8 cellular contexts compared by ENCODE assay signal in the genomic region with DNA sequence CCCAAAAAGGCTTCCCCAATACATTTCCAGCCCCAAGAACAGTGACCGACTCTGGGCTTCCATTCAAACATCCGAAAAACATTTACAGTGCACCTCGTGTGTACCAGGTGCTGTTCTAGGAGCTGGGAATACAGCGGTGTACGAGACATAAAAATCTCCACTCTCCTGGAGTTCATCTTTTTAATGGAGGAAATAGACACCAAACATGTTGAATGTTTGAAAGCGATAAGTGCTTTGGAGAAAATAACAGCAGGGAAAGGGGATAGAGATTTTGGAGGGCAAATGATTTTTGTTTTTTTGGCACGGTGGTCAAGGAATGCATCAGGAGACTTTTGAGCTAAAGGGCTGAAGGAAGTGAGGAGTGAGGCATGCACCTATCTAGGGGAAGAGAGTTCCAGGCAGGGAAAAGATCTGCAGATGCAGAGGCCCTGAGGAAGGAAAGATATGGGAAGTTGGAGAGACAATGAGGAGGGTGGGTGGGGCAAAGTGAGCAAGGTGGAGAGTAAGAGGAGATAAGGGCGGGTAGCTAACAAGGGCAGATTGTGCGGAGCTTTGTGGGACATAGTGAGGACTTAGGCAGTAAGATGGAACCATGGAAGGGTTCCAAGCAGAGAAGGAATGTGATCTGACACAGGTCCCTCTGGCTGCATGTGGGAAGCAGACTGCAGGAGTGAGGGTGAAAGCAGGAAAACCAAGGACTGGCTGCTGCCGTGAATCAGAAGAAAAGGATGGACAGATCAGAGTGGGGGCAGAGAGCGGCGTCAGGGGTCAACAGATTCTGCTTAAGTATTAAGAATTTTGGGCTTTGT. TPM values are rescaled to one million over a fixed set of nuclear protein-coding genes. Genes with fewer than 3 reads are reported as not detected.
DNase-seq lines count a peak whose midpoint lies in the region; ATAC-seq and TF ChIP-seq lines count a peak whose summit lies in the region.

No MANE protein-coding gene starts in this region.

- no peaks in the 10 kb centered on the region for H3K9me3 ChIP-seq in Panc1 (ENCODE audit: control insufficient read depth, insufficient read depth, low read depth, low read length)
- no peaks in the 10 kb centered on the region for H3K9me3 ChIP-seq in neutrophil

- POLR2A ChIA-PET in Panc1 (lab: Charles Lee), result interaction anchor here (0.5 to 6.8 kb wide), 39 partner anchors 9 to 1458 kb away, joined by 3 to 177 read pairs (median 5); a partner anchor contains a TSS

- DNase-seq in GM06990 (ENCODE audit: extremely low read depth, insufficient read length) (no peak), Panc1 (ENCODE audit: low read depth, low spot score) (no peak), epithelial cell of proximal tubule (ENCODE audit: low read depth) (no peak), AG20443 (ENCODE audit: low spot score) (no peak), NCI-H1105 treated with DMSO at 0.1 percent for 48 hours (lab: John Stamatoyannopoulos, UW) (no peak), dedifferentiated amniotic fluid mesenchymal stem cell (ENCODE audit: extremely low spot score) (no peak)

- in situ Hi-C loops in Panc1 (cut with HindIII; ENCODE audit: low pct_unique_long_range_greater_than_20kb, low sequenced_read_pairs), result loop anchor here (10.0 kb wide), 1 partner anchor 208 kb away; a partner anchor contains a TSS

- intact Hi-C loops in Panc1 (cut with micrococcal nuclease; ENCODE audit: unreplicated experiment), result no loop called here

- BruUV-seq in Panc1 (replicated peaks; lab: Mats Ljungman, UMichigan), result TSS peak; percentile 100

- no peak for TF ChIP-seq CTCF in GM06990 (IDR thresholded peaks at IDR 0.05; ENCODE audit: insufficient read depth, low read length, poor library complexity, severe bottlenecking)
- TF ChIP-seq CTCF in Panc1 (IDR thresholded peaks at IDR 0.05), result no peak
- no peak for TF ChIP-seq CTCF in epithelial cell of proximal tubule (conservative IDR thresholded peaks at IDR 0.05; ENCODE audit: low read depth, low read length)
- TF ChIP-seq CTCF in neutrophil (IDR thresholded peaks at IDR 0.05), result no peak

- CTCF ChIA-PET in Panc1 (lab: Charles Lee), result interaction anchor here (0.5 to 7.7 kb wide), 30 partner anchors 11 to 458 kb away, joined by 3 to 357 read pairs (median 4); a partner anchor contains a TSS

- no peaks in the 10 kb centered on the region for H3K27me3 ChIP-seq in GM06990 (replicated peaks; ENCODE audit: control insufficient read depth, insufficient read depth, low read length)
- H3K27me3 ChIP-seq in Panc1 (ENCODE audit: control insufficient read depth, insufficient read depth, low read length), result no peaks in the 10 kb centered on the region
- peaks cover 9% of the 10 kb centered on the region for H3K27me3 ChIP-seq in neutrophil

- H3K4me3 ChIP-seq in GM06990 (replicated peaks; ENCODE audit: low read depth, low read length) (peak overlapping the region; percentile 40), Panc1 (ENCODE audit: low read depth in 2 of 2, low read length in 2 of 2) (peak overlapping the region; percentile 35 to 52), epithelial cell of proximal tubule (ENCODE audit: low read depth, low read length) (peak overlapping the region; percentile 81), neutrophil (ENCODE audit: low read depth in 1 of 2, low read length in 1 of 2) (peak overlapping the region; percentile 69 to 84)

- H3K36me3 ChIP-seq in GM06990 (ENCODE audit: control insufficient read depth, insufficient read depth, low read length) (no peaks in the 10 kb centered on the region), Panc1 (ENCODE audit: control insufficient read depth, insufficient read depth, low read length) (no peaks in the 10 kb centered on the region), neutrophil (no peaks in the 10 kb centered on the region)

- peaks cover 53% of the 10 kb centered on the region for H3K4me1 ChIP-seq in Panc1 (ENCODE audit: control insufficient read depth, insufficient read depth, low read length)
- H3K4me1 ChIP-seq in neutrophil (ENCODE audit: control insufficient read depth in 1 of 2, insufficient read depth in 1 of 2, low read depth in 1 of 2, low read length in 1 of 2), result peaks cover 22 to 24% of the 10 kb centered on the region in 2 experiments

- peak; percentile 36 for ATAC-seq in Panc1
- no peak for ATAC-seq in HG03565 (IDR thresholded peaks at IDR 0.05; ENCODE audit: unreplicated experiment)

- H3K27ac ChIP-seq in Panc1 (ENCODE audit: low read length) (peak overlapping the region; percentile 83), neutrophil (peak overlapping the region; percentile 78)

RNA-seq across cellular contexts. Expression of a gene that starts 0.7 kb away (rescaled TPM):
- 4,927 TPM for total RNA-seq in Panc1 (2021; ENCODE audit: unreplicated experiment)
- 6,160 TPM for polyA plus RNA-seq in Panc1 (2012; ENCODE audit: insufficient read length)
- 187 and 237 TPM in 2 replicates for total RNA-seq in epithelial cell of proximal tubule

RNA-seq across cellular contexts. Expression of a gene that starts 12.9 kb away (rescaled TPM):
- 322 TPM for total RNA-seq in Panc1 (2021; ENCODE audit: unreplicated experiment)
- 462 TPM for polyA plus RNA-seq in Panc1 (2012; ENCODE audit: insufficient read length)
- total RNA-seq in epithelial cell of proximal tubule, result 5.7 and 15.5 TPM in 2 replicates

Comparison
In these comparisons a context has a peak if more than half of its experiments do, and no peak if none do; other contexts are left out.
1. RNA of a gene that starts 0.7 kb away (total RNA-seq): 4,927 TPM in Panc1 (single experiment); 187 to 237 TPM in epithelial cell of proximal tubule; every median in the first group is over 10 times any median in the second.
2. RNA of a gene that starts 12.9 kb away (total RNA-seq): 322 TPM in Panc1 (single experiment); 5.7 to 15.5 TPM in epithelial cell of proximal tubule; every median in the first group is over 10 times any median in the second.
3. Peak in every context shown above with its lines, with median percentiles within 50 percentile points of each other: H3K4me3 ChIP-seq.